15 cellular contexts compared by ENCODE assay signal in genomic region chr6:74705451-74705850, GRCh38.
"Had no signal": no experiment of that assay in that cellular context is flagged by ENCODE, and none has a peak within 500 bp of the region (broad histone marks: within the 10 kb centered on the region; RNA-seq: fewer than 3 reads in every experiment).

No MANE protein-coding gene starts in this region.

- H3K4me3 ChIP-seq: adrenal gland, coronary artery, esophagus squamous epithelium, heart left ventricle, ovary, sigmoid colon had no signal

- H3K9me3 ChIP-seq: adrenal gland, esophagus squamous epithelium, heart left ventricle, ovary, sigmoid colon had no signal

- DNase-seq: activated CD4-positive, alpha-beta T cell treated with anti-CD3 and anti-CD28 coated beads for 1 hour; activated CD4-positive, alpha-beta T cell treated with anti-CD3 and anti-CD28 coated beads, Interleukin-2, amount 50 U/mL, for 4 hours; activated naive CD4-positive, alpha-beta T cell treated with anti-CD3 and anti-CD28 coated beads, Interleukin-2, amount 10 ng/mL, durations not matched to agents 7 days and 5 days; activated T-cell treated with anti-CD3 and anti-CD28 coated beads, Interleukin-2, amount 50 U/mL, for 1 hour; adrenal gland; central memory CD4-positive, alpha-beta T cell; esophagus squamous epithelium; foreskin melanocyte; heart left ventricle; ovary; sigmoid colon; stimulated activated CD4-positive, alpha-beta T cell treated with anti-CD3 and anti-CD28 coated beads, Interleukin-12 subunit alpha, Interleukin-12 subunit beta, amount 100 ng/mL, for 4 hours; T-cell; T1000 had no signal

- H3K27me3 ChIP-seq: adrenal gland, esophagus squamous epithelium, heart left ventricle, ovary, sigmoid colon had no signal

- H3K4me1 ChIP-seq: adrenal gland, esophagus squamous epithelium, heart left ventricle, sigmoid colon had no signal

- H3K27ac ChIP-seq: adrenal gland, coronary artery, esophagus squamous epithelium, heart left ventricle, ovary, sigmoid colon had no signal

- ATAC-seq: heart left ventricle, T-cell had no signal

- H3K36me3 ChIP-seq: adrenal gland, esophagus squamous epithelium, heart left ventricle, ovary, sigmoid colon had no signal
